In genomic region chr2:169891593-169892298, GRCh38 we compare ENCODE assay signal across 10 cellular contexts.
DNase-seq lines count a peak whose midpoint lies in the region; ATAC-seq and TF ChIP-seq lines count a peak whose summit lies in the region.
"Had no signal": no experiment of that assay in that cellular context is flagged by ENCODE, and none has a peak within 500 bp of the region (broad histone marks: within the 10 kb centered on the region; RNA-seq: fewer than 3 reads in every experiment).

No MANE protein-coding gene starts in this region.

- H3K27me3 Mint-ChIP-seq in Caco-2 (ENCODE audit: insufficient read depth, unreplicated experiment) = no peaks in the 10 kb centered on the region

- peaks cover 9% of the 10 kb centered on the region for H3K36me3 Mint-ChIP-seq in Caco-2 (ENCODE audit: insufficient read depth, unreplicated experiment)

- in situ Hi-C loops in astrocyte of the spinal cord (cut with HindIII; ENCODE audit: low sequenced_read_pairs) = no loop called here

- H3K4me1 Mint-ChIP-seq in Caco-2 (ENCODE audit: low read depth, unreplicated experiment) = peaks cover 18% of the 10 kb centered on the region

- CTCF ChIA-PET in Caco-2 (lab: Charles Lee) = no interaction called here

- BruUV-seq in Caco-2 (replicated peaks; lab: Mats Ljungman, UMichigan) = no TSS peak

- peaks cover 15% of the 10 kb centered on the region for H3K4me1 ChIP-seq in Caco-2
- H3K4me1 ChIP-seq in left lung = peaks cover 0 to 4% of the 10 kb centered on the region in 2 donors
- peaks cover 0 to 33% (median 0%) of the 10 kb centered on the region in 4 donors for H3K4me1 ChIP-seq in tibial nerve

- H3K27ac Mint-ChIP-seq in Caco-2 (ENCODE audit: unreplicated experiment) = peak overlapping the region; percentile 24

- TF ChIP-seq EP300 in tibial nerve (IDR thresholded peaks at IDR 0.05) = no peak

- no peaks in the 10 kb centered on the region for H3K36me3 ChIP-seq in Caco-2 (ENCODE audit: control insufficient read depth, insufficient read depth, low read length)
- peaks cover 0 to 16% of the 10 kb centered on the region in 2 donors for H3K36me3 ChIP-seq in left lung
- H3K36me3 ChIP-seq in tibial nerve = peaks cover 0 to 10% (median 0%) of the 10 kb centered on the region in 3 donors

- DNase-seq in Caco-2 (peak in 1 of 2 experiments; percentile 56), NCI-H128 (lab: John Stamatoyannopoulos, UW; ENCODE audit: unreplicated experiment) (peak; percentile 10), astrocyte of the spinal cord (ENCODE audit: low read depth, low spot score) (peak; percentile 43), left lung (no peak), tibial nerve (ENCODE audit: low spot score in 2 of 2) (no peak)
- DNase-seq: activated naive CD4-positive, alpha-beta T cell; SHP77 treated with DMSO at 0.1 percent for 48 hours had no signal

- intact Hi-C loops in Caco-2 (cut with micrococcal nuclease; ENCODE audit: unreplicated experiment) (loop anchor here (5.0 kb wide), 1 partner anchor 64 kb away; the partner anchor contains the start of gene UBR3), left lung (cut with DNase I) (no loop called here)

- peak; percentile 85 for ATAC-seq in left lung
- ATAC-seq in HG03354 (IDR thresholded peaks at IDR 0.05; ENCODE audit: poor library complexity, severe bottlenecking, unreplicated experiment) = no peak
- ATAC-seq in GM19035 (IDR thresholded peaks at IDR 0.05; ENCODE audit: unreplicated experiment) = no peak
- no peak for ATAC-seq in HG03469 (IDR thresholded peaks at IDR 0.05; ENCODE audit: unreplicated experiment)

- H3K27me3 ChIP-seq in Caco-2 (replicated peaks; ENCODE audit: control insufficient read depth, insufficient read depth, low read length) = no peaks in the 10 kb centered on the region
- no peaks in the 10 kb centered on the region for H3K27me3 ChIP-seq in left lung
- no peaks in the 10 kb centered on the region for H3K27me3 ChIP-seq in tibial nerve

- POLR2A ChIA-PET in Caco-2 (lab: Charles Lee) = no interaction called here

- TF ChIP-seq CTCF in Caco-2 (IDR thresholded peaks at IDR 0.05; ENCODE audit: insufficient read depth in 1 of 2, low read depth in 1 of 2, low read length in 1 of 2, severe bottlenecking in 1 of 2, unreplicated experiment in 1 of 2) (no peak), astrocyte of the spinal cord (IDR thresholded peaks at IDR 0.05; ENCODE audit: low read depth, low read length) (no peak), left lung (IDR thresholded peaks at IDR 0.05) (no peak), tibial nerve (IDR thresholded peaks at IDR 0.05) (no peak)

- H3K9me3 Mint-ChIP-seq in Caco-2 (ENCODE audit: unreplicated experiment) = no peaks in the 10 kb centered on the region

- no peak overlapping the region for H3K4me3 ChIP-seq in Caco-2 (ENCODE audit: low read depth, low read length)
- no peak overlapping the region for H3K4me3 ChIP-seq in astrocyte of the spinal cord (ENCODE audit: low read depth, low read length)
- no peak overlapping the region for H3K4me3 ChIP-seq in left lung
- no peak overlapping the region for H3K4me3 ChIP-seq in tibial nerve

- H3K4me3 Mint-ChIP-seq in Caco-2 (ENCODE audit: unreplicated experiment) = no peak overlapping the region

- no peak for TF ChIP-seq POLR2A in tibial nerve (IDR thresholded peaks at IDR 0.05)

- no peak overlapping the region for H3K27ac ChIP-seq in left lung
- H3K27ac ChIP-seq in tibial nerve = peak overlapping the region in 1 of 4 donors; percentile 9

- 20 to 29% methylated on average over 3 of the region's 3 CpGs for WGBS in tibial nerve, 2 donors

- H3K9me3 ChIP-seq in Caco-2 (no peaks in the 10 kb centered on the region), left lung (no peaks in the 10 kb centered on the region), tibial nerve (no peaks in the 10 kb centered on the region)

Comparison
In these comparisons a context has a peak if more than half of its experiments do, and no peak if none do; other contexts are left out.
1. DNase-seq: peak in NCI-H128 (single experiment) and astrocyte of the spinal cord (single experiment); none in left lung (0 of 2) and tibial nerve (0 of 2).